In genomic region chr4:18318682-18319410, GRCh38 we compare ENCODE assay signal across 12 cellular contexts.
DNase-seq lines count a peak whose midpoint lies in the region; ATAC-seq and TF ChIP-seq lines count a peak whose summit lies in the region.
"Had no signal": no experiment of that assay in that cellular context is flagged by ENCODE, and none has a peak within 500 bp of the region (broad histone marks: within the 10 kb centered on the region; RNA-seq: fewer than 3 reads in every experiment).

No MANE protein-coding gene starts in this region.

- no peaks in the 10 kb centered on the region for H3F3A ChIP-seq in neural progenitor cell (ENCODE audit: low read depth)

- H3K27me3 ChIP-seq in neural progenitor cell: no peaks in the 10 kb centered on the region
- H3K27me3 ChIP-seq in transverse colon: no peaks in the 10 kb centered on the region
- H3K27me3 ChIP-seq: MG63 had no signal

- no peak overlapping the region for H3K9ac ChIP-seq in neural progenitor cell

- no peak overlapping the region for H3K4me2 ChIP-seq in neural progenitor cell

- H3K4me3 ChIP-seq in fibroblast of villous mesenchyme (ENCODE audit: low read depth, low read length) (no peak overlapping the region), neural progenitor cell (no peak overlapping the region), transverse colon (no peak overlapping the region), foreskin fibroblast (ENCODE audit: low read depth in 1 of 2, low read length in 2 of 2) (no peak overlapping the region)
- H3K4me3 ChIP-seq: MG63 had no signal

- H3K4me3 Mint-ChIP-seq in neural progenitor cell: no peak overlapping the region
- H3K4me3 Mint-ChIP-seq: activated CD4-positive, alpha-beta T cell treated with anti-CD3 and anti-CD28 coated beads, Interleukin-2, amount 10 ng/mL, durations not matched to agents 24 days and 14 days had no signal

- TF ChIP-seq CTCF in fibroblast of villous mesenchyme (IDR thresholded peaks at IDR 0.05; ENCODE audit: insufficient read depth, low read depth, low read length) (no peak), neural progenitor cell (IDR thresholded peaks at IDR 0.05) (no peak), transverse colon (IDR thresholded peaks at IDR 0.05) (no peak), foreskin fibroblast (IDR thresholded peaks at IDR 0.05; ENCODE audit: low read depth, low read length) (no peak)

- H3K27ac Mint-ChIP-seq in neural progenitor cell: no peak overlapping the region
- H3K27ac Mint-ChIP-seq: activated CD4-positive, alpha-beta T cell treated with anti-CD3 and anti-CD28 coated beads, Interleukin-2, amount 10 ng/mL, durations not matched to agents 24 days and 14 days had no signal

- ATAC-seq in Right ventricle myocardium inferior (peak; percentile 73), HG03097 (IDR thresholded peaks at IDR 0.05; ENCODE audit: low FRiP score, unreplicated experiment) (no peak)

- 50% methylated on average over 24 of the region's 24 CpGs; no CpG with 5 or more reads in 1 of the 2 donors for WGBS in transverse colon (ENCODE audit: low coverage in 1 of 2), 2 donors

- no peaks in the 10 kb centered on the region for H3K9me3 ChIP-seq in neural progenitor cell (ENCODE audit: low read depth)
- no peaks in the 10 kb centered on the region for H3K9me3 ChIP-seq in transverse colon
- H3K9me3 ChIP-seq: MG63 had no signal

- H3K36me3 Mint-ChIP-seq in neural progenitor cell: no peaks in the 10 kb centered on the region

- intact Hi-C loops in Right ventricle myocardium inferior (cut with DNase I) (no loop called here), cardiac septum (cut with DNase I) (no loop called here), transverse colon (cut with DNase I; ENCODE audit: low total_unique reads) (no loop called here)

- in situ Hi-C loops in transverse colon (cut with MboI; ENCODE audit: low pct_ligation_motif_present in 1 of 4, low pct_unique_long_range_greater_than_20kb in 1 of 4, low sequenced_read_pairs in 3 of 4): no loop called here

- H3K79me2 ChIP-seq in neural progenitor cell (ENCODE audit: low read depth): no peaks in the 10 kb centered on the region

- H4K20me1 ChIP-seq in neural progenitor cell (ENCODE audit: low read depth): no peaks in the 10 kb centered on the region

- H2AFZ ChIP-seq in neural progenitor cell (replicated peaks): no peak overlapping the region

- no peaks in the 10 kb centered on the region for H3K27me3 Mint-ChIP-seq in neural progenitor cell (ENCODE audit: insufficient read depth, low read depth)

- TF ChIP-seq EP300 in transverse colon (IDR thresholded peaks at IDR 0.05; ENCODE audit: low read depth): no peak

- DNase-seq in Right ventricle myocardium inferior (ENCODE audit: missing footprints): peak; percentile 70
- DNase-seq in cardiac septum (ENCODE audit: low spot score): no peak
- peak; percentile 36 for DNase-seq in fibroblast of villous mesenchyme (ENCODE audit: low read depth)
- peak; percentile 15 for DNase-seq in neural progenitor cell (ENCODE audit: low spot score)
- no peak for DNase-seq in transverse colon
- no peak for DNase-seq in foreskin fibroblast
- no peak for DNase-seq in NCI-H1417 treated with DMSO at 0.1 percent for 48 hours (lab: John Stamatoyannopoulos, UW)
- DNase-seq: activated CD4-positive, alpha-beta T cell treated with anti-CD3 and anti-CD28 coated beads, Interleukin-2, amount 10 ng/mL, durations not matched to agents 24 days and 14 days; activated gamma-delta T cell; cortex of kidney; MG63 had no signal

- no peaks in the 10 kb centered on the region for H3K4me1 ChIP-seq in neural progenitor cell
- H3K4me1 ChIP-seq in transverse colon: no peaks in the 10 kb centered on the region

- H3K4me1 Mint-ChIP-seq in neural progenitor cell: peaks cover 13% of the 10 kb centered on the region
- H3K4me1 Mint-ChIP-seq: activated CD4-positive, alpha-beta T cell treated with anti-CD3 and anti-CD28 coated beads, Interleukin-2, amount 10 ng/mL, durations not matched to agents 24 days and 14 days had no signal

- H3K27ac ChIP-seq in neural progenitor cell: no peak overlapping the region
- H3K27ac ChIP-seq in transverse colon: peak overlapping the region in 1 of 4 donors; percentile 22

- H3K36me3 ChIP-seq in neural progenitor cell (no peaks in the 10 kb centered on the region), transverse colon (no peaks in the 10 kb centered on the region)
- H3K36me3 ChIP-seq: MG63 had no signal

- no peak for TF ChIP-seq POLR2A in transverse colon (IDR thresholded peaks at IDR 0.05)

- H3K9me3 Mint-ChIP-seq in neural progenitor cell: peaks cover 2% of the 10 kb centered on the region
- H3K9me3 Mint-ChIP-seq: activated CD4-positive, alpha-beta T cell treated with anti-CD3 and anti-CD28 coated beads, Interleukin-2, amount 10 ng/mL, durations not matched to agents 24 days and 14 days had no signal

Comparison
In these comparisons a context has a peak if more than half of its experiments do, and no peak if none do; other contexts are left out.
1. DNase-seq: peak in Right ventricle myocardium inferior (single experiment), fibroblast of villous mesenchyme (single experiment) and neural progenitor cell (single experiment); none in cardiac septum (single experiment), transverse colon (single experiment), foreskin fibroblast (0 of 2) and NCI-H1417 treated with DMSO at 0.1 percent for 48 hours (single experiment).